In genomic region chr7:90749774-90750173, GRCh38 we compare ENCODE assay signal across 10 cellular contexts.
DNase-seq lines count a peak whose midpoint lies in the region; ATAC-seq and TF ChIP-seq lines count a peak whose summit lies in the region.
"Had no signal": no experiment of that assay in that cellular context is flagged by ENCODE, and none has a peak within 500 bp of the region (broad histone marks: within the 10 kb centered on the region; RNA-seq: fewer than 3 reads in every experiment).

No MANE protein-coding gene starts in this region.

- POLR2A ChIA-PET in activated B cell treated with CpG ODN at 0.5 μM for 24 hours (lab: Charles Lee): interaction anchor here (1.3 to 2.4 kb wide), 2 partner anchors 16 to 40 kb away, joined by 3 to 15 read pairs; no protein-coding TSS in a partner anchor

- ATAC-seq in HG03442 (IDR thresholded peaks at IDR 0.05; ENCODE audit: unreplicated experiment): peak; percentile 78
- ATAC-seq in activated B cell treated with CpG ODN at 0.5 μM for 24 hours (ENCODE audit: low read depth): peak; percentile 78
- no peak for ATAC-seq in effector memory CD8-positive, alpha-beta T cell (replicated peaks)

- H3K4me3 ChIP-seq in retinal pigment epithelial cell (ENCODE audit: low read length): no peak overlapping the region
- H3K4me3 ChIP-seq: BLaER1 had no signal

- H3K4me3 Mint-ChIP-seq in activated B cell treated with CpG ODN at 0.5 μM for 24 hours: no peak overlapping the region
- H3K4me3 Mint-ChIP-seq in effector memory CD8-positive, alpha-beta T cell: no peak overlapping the region

- H3K27me3 Mint-ChIP-seq in activated B cell treated with CpG ODN at 0.5 μM for 24 hours: no peaks in the 10 kb centered on the region
- H3K27me3 Mint-ChIP-seq in effector memory CD8-positive, alpha-beta T cell: no peaks in the 10 kb centered on the region

- H3K27ac Mint-ChIP-seq in activated B cell treated with CpG ODN at 0.5 μM for 24 hours: no peak overlapping the region
- no peak overlapping the region for H3K27ac Mint-ChIP-seq in effector memory CD8-positive, alpha-beta T cell

- H3K4me1 Mint-ChIP-seq in activated B cell treated with CpG ODN at 0.5 μM for 24 hours: peaks cover 63% of the 10 kb centered on the region
- no peaks in the 10 kb centered on the region for H3K4me1 Mint-ChIP-seq in effector memory CD8-positive, alpha-beta T cell (ENCODE audit: low read depth in 2 of 2)

- CTCF ChIA-PET in activated B cell treated with CpG ODN at 0.5 μM for 24 hours (lab: Charles Lee): interaction anchor here (0.6 to 2.7 kb wide), 14 partner anchors 10 to 294 kb away, joined by 3 to 23 read pairs (median 6); partner anchors contain the start of gene CDK14

- intact Hi-C loops in activated B cell treated with CpG ODN at 0.5 μM for 24 hours (cut with micrococcal nuclease): loop anchor here (1.0 to 5.0 kb wide), 3 partner anchors 10 to 192 kb away; no protein-coding TSS in a partner anchor

- H3K36me3 Mint-ChIP-seq in activated B cell treated with CpG ODN at 0.5 μM for 24 hours (ENCODE audit: low read depth): peaks cover 56% of the 10 kb centered on the region
- H3K36me3 Mint-ChIP-seq in effector memory CD8-positive, alpha-beta T cell (ENCODE audit: insufficient read depth): no peaks in the 10 kb centered on the region

- no peak for TF ChIP-seq CTCF in activated B cell treated with CpG ODN at 0.5 μM for 24 hours (IDR thresholded peaks at IDR 0.05)
- peak; percentile 43 for TF ChIP-seq CTCF in retinal pigment epithelial cell (conservative IDR thresholded peaks at IDR 0.05; ENCODE audit: low read depth, low read length)

- peaks cover 3% of the 10 kb centered on the region for H3K9me3 Mint-ChIP-seq in activated B cell treated with CpG ODN at 0.5 μM for 24 hours
- peaks cover 0 to 6% of the 10 kb centered on the region in 2 donors for H3K9me3 Mint-ChIP-seq in effector memory CD8-positive, alpha-beta T cell

- DNase-seq in NCI-H82 (lab: John Stamatoyannopoulos, UW) (peak; percentile 47), NCI-H82 treated with DMSO at 0.1 percent for 48 hours (lab: John Stamatoyannopoulos, UW; ENCODE audit: unreplicated experiment) (no peak), activated B cell treated with CpG ODN at 0.5 μM for 24 hours (no peak), retinal pigment epithelial cell (ENCODE audit: low read depth) (no peak), activated gamma-delta T cell (lab: John Stamatoyannopoulos, UW) (no peak), cerebellar cortex (ENCODE audit: low spot score) (no peak)
- no peak for DNase-seq in effector memory CD8-positive, alpha-beta T cell
- DNase-seq: stimulated activated CD4-positive, alpha-beta T cell treated with anti-CD3 and anti-CD28 coated beads, Interleukin-2, amount 100 ng/mL, for 48 hours had no signal
